33 cellular contexts compared by ENCODE assay signal in the genomic region with DNA sequence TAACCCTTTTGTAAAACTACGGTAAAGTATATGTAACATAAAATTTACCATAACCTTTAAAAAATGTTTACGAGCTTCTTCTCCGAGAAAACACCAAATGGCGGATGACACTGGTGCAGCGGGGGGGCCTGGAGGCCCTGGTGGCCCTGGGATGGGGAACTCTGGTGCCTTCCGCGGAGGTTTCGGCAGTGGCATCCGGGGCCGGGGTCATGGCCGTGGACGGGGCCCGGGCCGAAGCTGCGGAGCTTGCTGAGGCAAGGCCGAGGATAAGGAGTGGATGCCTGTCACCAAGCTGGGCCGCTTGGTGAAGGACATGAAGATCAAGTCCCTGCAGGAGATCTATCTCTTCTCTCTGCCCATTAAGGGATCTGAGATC. TPM values are rescaled to one million over a fixed set of nuclear protein-coding genes. Genes with fewer than 3 reads are reported as not detected.
"Had no signal": no experiment of that assay in that cellular context is flagged by ENCODE, and none has a peak within 500 bp of the region (broad histone marks: within the 10 kb centered on the region; RNA-seq: fewer than 3 reads in every experiment).

No MANE protein-coding gene starts in this region.

- ATAC-seq: activated CD4-positive, CD25-positive, alpha-beta regulatory T cell treated with anti-CD3 and anti-CD28 coated beads, Interleukin-2, amount 50 U/mL, for 24 hours; activated CD8-positive, alpha-beta T cell treated with anti-CD3 and anti-CD28 coated beads for 36 hours; activated naive CD8-positive, alpha-beta T cell treated with anti-CD3 and anti-CD28 coated beads, Interleukin-2, amount 50 U/mL, for 24 hours; activated T-cell treated with anti-CD3 and anti-CD28 coated beads, Interleukin-2, amount 50 U/mL, for 4 hours; activated T-helper 17 cell treated with anti-CD3 and anti-CD28 coated beads, Interleukin-2, amount 50 U/mL, for 72 hours; body of pancreas; effector memory CD8-positive, alpha-beta T cell; gastroesophageal sphincter; T-cell had no signal

- H3K27me3 Mint-ChIP-seq: activated B cell treated with CpG ODN at 0.5 μM for 24 hours; activated CD8-positive, alpha-beta T cell treated with anti-CD3 and anti-CD28 coated beads for 36 hours; activated naive CD4-positive, alpha-beta T cell treated with anti-CD3 and anti-CD28 coated beads, Interleukin-2, amount 50 U/mL, for 24 hours; activated naive CD8-positive, alpha-beta T cell treated with anti-CD3 and anti-CD28 coated beads for 36 hours; activated naive CD8-positive, alpha-beta T cell treated with anti-CD3 and anti-CD28 coated beads, Interleukin-2, amount 50 U/mL, for 24 hours; activated T-helper 17 cell treated with anti-CD3 and anti-CD28 coated beads, Interleukin-2, amount 50 U/mL, for 72 hours; T-cell had no signal

- DNase-seq: activated B cell treated with CpG ODN at 0.5 μM for 24 hours; activated CD4-positive, alpha-beta T cell treated with anti-CD3 and anti-CD28 coated beads for 48 hours; activated CD4-positive, alpha-beta T cell treated with anti-CD3 and anti-CD28 coated beads, Interleukin-2, amount 50 U/mL, for 1 hour; activated CD4-positive, alpha-beta T cell treated with anti-CD3 and anti-CD28 coated beads, Interleukin-2, amount 50 U/mL, for 48 hours; activated CD8-positive, alpha-beta memory T cell treated with anti-CD3 and anti-CD28 coated beads for 24 hours; activated CD8-positive, alpha-beta T cell treated with anti-CD3 and anti-CD28 coated beads for 36 hours; activated effector memory CD4-positive, alpha-beta T cell treated with Interleukin-2 at 50 U/mL for 16 hours; activated gamma-delta T cell treated with Interleukin-2 at 50 U/mL for 16 hours; activated naive CD4-positive, alpha-beta T cell treated with Interleukin-2 at 50 U/mL for 16 hours; activated naive CD8-positive, alpha-beta T cell treated with anti-CD3 and anti-CD28 coated beads for 36 hours; activated naive CD8-positive, alpha-beta T cell treated with anti-CD3 and anti-CD28 coated beads, Interleukin-2, amount 50 U/mL, for 24 hours; activated T-cell treated with anti-CD3 and anti-CD28 coated beads, Interleukin-2, amount 50 U/mL, for 4 hours; adrenal gland; amygdala; aorta; body of pancreas; caudate nucleus; cortex of kidney; dermis blood vessel endothelial cell; effector CD4-positive, alpha-beta T cell; effector memory CD8-positive, alpha-beta T cell; erythroblast; esophagus squamous epithelium; foreskin melanocyte; T-cell; T1000; WERI-Rb-1 had no signal

- H3K9me3 Mint-ChIP-seq: activated B cell treated with CpG ODN at 0.5 μM for 24 hours; activated CD8-positive, alpha-beta T cell treated with anti-CD3 and anti-CD28 coated beads for 36 hours; activated naive CD4-positive, alpha-beta T cell treated with anti-CD3 and anti-CD28 coated beads, Interleukin-2, amount 50 U/mL, for 24 hours; activated naive CD8-positive, alpha-beta T cell treated with anti-CD3 and anti-CD28 coated beads for 36 hours; activated naive CD8-positive, alpha-beta T cell treated with anti-CD3 and anti-CD28 coated beads, Interleukin-2, amount 50 U/mL, for 24 hours; activated T-cell treated with anti-CD3 and anti-CD28 coated beads, Interleukin-2, amount 50 U/mL, for 4 hours; activated T-helper 17 cell treated with anti-CD3 and anti-CD28 coated beads, Interleukin-2, amount 50 U/mL, for 72 hours; effector memory CD8-positive, alpha-beta T cell; T-cell; T-helper 1 cell treated with Interleukin-12 subunit alpha and Interleukin-12 subunit beta and Interleukin-4 antibody, amounts not matched to agents 30 μg/mL and 1 μg/mL, for 36 hours; T-helper 2 cell treated with Interferon-gamma antibody and Interleukin-4, amounts not matched to agents 5 μg/mL and 100 μg/mL, for 36 hours had no signal

- H3K27ac Mint-ChIP-seq: activated CD8-positive, alpha-beta T cell treated with anti-CD3 and anti-CD28 coated beads for 36 hours; activated naive CD4-positive, alpha-beta T cell treated with anti-CD3 and anti-CD28 coated beads, Interleukin-2, amount 50 U/mL, for 24 hours; activated naive CD8-positive, alpha-beta T cell treated with anti-CD3 and anti-CD28 coated beads for 36 hours; activated naive CD8-positive, alpha-beta T cell treated with anti-CD3 and anti-CD28 coated beads, Interleukin-2, amount 50 U/mL, for 24 hours; activated T-helper 17 cell treated with anti-CD3 and anti-CD28 coated beads, Interleukin-2, amount 50 U/mL, for 72 hours; T-cell; T-helper 1 cell treated with Interleukin-12 subunit alpha and Interleukin-12 subunit beta and Interleukin-4 antibody, amounts not matched to agents 30 μg/mL and 1 μg/mL, for 36 hours had no signal

- H3K36me3 Mint-ChIP-seq: T-cell had no signal

- H3K4me3 Mint-ChIP-seq: activated B cell treated with CpG ODN at 0.5 μM for 24 hours; activated CD8-positive, alpha-beta T cell treated with anti-CD3 and anti-CD28 coated beads for 36 hours; activated naive CD4-positive, alpha-beta T cell treated with anti-CD3 and anti-CD28 coated beads, Interleukin-2, amount 50 U/mL, for 24 hours; activated naive CD8-positive, alpha-beta T cell treated with anti-CD3 and anti-CD28 coated beads for 36 hours; activated naive CD8-positive, alpha-beta T cell treated with anti-CD3 and anti-CD28 coated beads, Interleukin-2, amount 50 U/mL, for 24 hours; activated T-cell treated with anti-CD3 and anti-CD28 coated beads, Interleukin-2, amount 50 U/mL, for 4 hours; activated T-helper 17 cell treated with anti-CD3 and anti-CD28 coated beads, Interleukin-2, amount 50 U/mL, for 72 hours; effector memory CD8-positive, alpha-beta T cell; T-cell; T-helper 1 cell treated with Interleukin-12 subunit alpha and Interleukin-12 subunit beta and Interleukin-4 antibody, amounts not matched to agents 30 μg/mL and 1 μg/mL, for 36 hours; T-helper 2 cell treated with Interferon-gamma antibody and Interleukin-4, amounts not matched to agents 5 μg/mL and 100 μg/mL, for 36 hours had no signal

RNA-seq across cellular contexts. Expression of a gene that starts 7.5 kb away (rescaled TPM):
- total RNA-seq: dermis blood vessel endothelial cell had no signal
